1 cellular context compared by ENCODE assay signal in genomic region chr12:65930114-65930828, GRCh38.
TF ChIP-seq lines count a peak whose summit lies in the region.

No MANE protein-coding gene starts in this region.

TF ChIP-seq in HepG2, 621 proteins besides CTCF, POLR2A, EP300 and RAD21 (continued from another document and continues in another):
- TF ChIP-seq, protein P1, sequence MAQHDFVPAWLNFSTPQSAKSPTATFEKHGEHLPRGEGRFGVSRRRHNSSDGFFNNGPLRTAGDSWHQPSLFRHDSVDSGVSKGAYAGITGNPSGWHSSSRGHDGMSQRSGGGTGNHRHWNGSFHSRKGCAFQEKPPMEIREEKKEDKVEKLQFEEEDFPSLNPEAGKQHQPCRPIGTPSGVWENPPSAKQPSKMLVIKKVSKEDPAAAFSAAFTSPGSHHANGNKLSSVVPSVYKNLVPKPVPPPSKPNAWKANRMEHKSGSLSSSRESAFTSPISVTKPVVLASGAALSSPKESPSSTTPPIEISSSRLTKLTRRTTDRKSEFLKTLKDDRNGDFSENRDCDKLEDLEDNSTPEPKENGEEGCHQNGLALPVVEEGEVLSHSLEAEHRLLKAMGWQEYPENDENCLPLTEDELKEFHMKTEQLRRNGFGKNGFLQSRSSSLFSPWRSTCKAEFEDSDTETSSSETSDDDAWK (CRISPR knock-in tag; IDR thresholded peaks at IDR 0.05), result no peak
- TF ChIP-seq SP1 (IDR thresholded peaks at IDR 0.05), result no peak
- no peak for TF ChIP-seq SP1 (CRISPR knock-in tag; IDR thresholded peaks at IDR 0.05)
- TF ChIP-seq ZMYM3 (CRISPR knock-in tag; IDR thresholded peaks at IDR 0.05), result peak; percentile 44; the same call in 1 of the 2 replicates
- peak; percentile 80 for TF ChIP-seq HNF1A (IDR thresholded peaks at IDR 0.05; ENCODE audit: low read depth)
- TF ChIP-seq HNF1A (CRISPR knock-in tag; IDR thresholded peaks at IDR 0.05; ENCODE audit: borderline replicate concordance), result peak; percentile 83; the same call in 1 of the 2 replicates
- peak; percentile 52; the same call in 1 of the 2 replicates for TF ChIP-seq ZMAT3 (CRISPR knock-in tag; conservative IDR thresholded peaks at IDR 0.05)
- TF ChIP-seq, protein P2, sequence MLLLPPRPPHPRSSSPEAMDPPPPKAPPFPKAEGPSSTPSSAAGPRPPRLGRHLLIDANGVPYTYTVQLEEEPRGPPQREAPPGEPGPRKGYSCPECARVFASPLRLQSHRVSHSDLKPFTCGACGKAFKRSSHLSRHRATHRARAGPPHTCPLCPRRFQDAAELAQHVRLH (CRISPR knock-in tag; IDR thresholded peaks at IDR 0.05; ENCODE audit: borderline replicate concordance, low read depth), result peak; percentile 82; the same call in 1 of the 2 replicates
- TF ChIP-seq ZNF207 (IDR thresholded peaks at IDR 0.05; ENCODE audit: borderline replicate concordance), result no peak
- peak; percentile 55 for TF ChIP-seq YY1 (IDR thresholded peaks at IDR 0.05; ENCODE audit: insufficient read depth, insufficient replicate concordance, low read depth, low read length)
- TF ChIP-seq PAXIP1 (CRISPR knock-in tag; conservative IDR thresholded peaks at IDR 0.05), result peak; percentile 98
- no peak for TF ChIP-seq IKZF4 (CRISPR knock-in tag; IDR thresholded peaks at IDR 0.05; ENCODE audit: borderline replicate concordance, low read depth, not compliant biosample characterization)
- peak in 1 of 2 experiments; percentile 84; a peak in 2 of 4 replicates for TF ChIP-seq KLF16 (CRISPR knock-in tag; IDR thresholded peaks at IDR 0.05)
- TF ChIP-seq SIN3A (IDR thresholded peaks at IDR 0.05; ENCODE audit: borderline replicate concordance, low read depth, low read length), result 0 out of 2 replicates have a peak, but pooled peaks have one; percentile 30
- TF ChIP-seq SMAD1 (CRISPR knock-in tag; IDR thresholded peaks at IDR 0.05; ENCODE audit: borderline replicate concordance, low read depth), result no peak
- TF ChIP-seq TCF7L2 (IDR thresholded peaks at IDR 0.05; ENCODE audit: low read depth, low read length), result peak; percentile 67; the same call in 1 of the 2 replicates
- no peak for TF ChIP-seq ZNF549 (CRISPR knock-in tag; IDR thresholded peaks at IDR 0.05)
- peak; percentile 53; the same call in 1 of the 2 replicates for TF ChIP-seq ARID4A (CRISPR knock-in tag; IDR thresholded peaks at IDR 0.05; ENCODE audit: borderline replicate concordance)
- no peak for TF ChIP-seq PHB2 (IDR thresholded peaks at IDR 0.05; ENCODE audit: partially characterized antibody)
- TF ChIP-seq NBN (conservative IDR thresholded peaks at IDR 0.05), result no peak
- peak; percentile 99 for TF ChIP-seq NR2F2 (IDR thresholded peaks at IDR 0.05; ENCODE audit: borderline replicate concordance, low read depth)
- peak; percentile 86; the same call in 1 of the 2 replicates for TF ChIP-seq FOXK1 (CRISPR knock-in tag; IDR thresholded peaks at IDR 0.05; ENCODE audit: borderline replicate concordance, low read depth)
- peak; percentile 98 for TF ChIP-seq ISL2 (CRISPR knock-in tag; IDR thresholded peaks at IDR 0.05)
- TF ChIP-seq KMT2A (CRISPR knock-in tag; IDR thresholded peaks at IDR 0.05), result peak; percentile 58
- TF ChIP-seq, protein P3, sequence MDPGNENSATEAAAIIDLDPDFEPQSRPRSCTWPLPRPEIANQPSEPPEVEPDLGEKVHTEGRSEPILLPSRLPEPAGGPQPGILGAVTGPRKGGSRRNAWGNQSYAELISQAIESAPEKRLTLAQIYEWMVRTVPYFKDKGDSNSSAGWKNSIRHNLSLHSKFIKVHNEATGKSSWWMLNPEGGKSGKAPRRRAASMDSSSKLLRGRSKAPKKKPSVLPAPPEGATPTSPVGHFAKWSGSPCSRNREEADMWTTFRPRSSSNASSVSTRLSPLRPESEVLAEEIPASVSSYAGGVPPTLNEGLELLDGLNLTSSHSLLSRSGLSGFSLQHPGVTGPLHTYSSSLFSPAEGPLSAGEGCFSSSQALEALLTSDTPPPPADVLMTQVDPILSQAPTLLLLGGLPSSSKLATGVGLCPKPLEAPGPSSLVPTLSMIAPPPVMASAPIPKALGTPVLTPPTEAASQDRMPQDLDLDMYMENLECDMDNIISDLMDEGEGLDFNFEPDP (CRISPR knock-in tag; conservative IDR thresholded peaks at IDR 0.05), result no peak
- TF ChIP-seq CBX2 (IDR thresholded peaks at IDR 0.05; ENCODE audit: low read depth, low read length), result no peak
- no peak for TF ChIP-seq CBX2 (CRISPR knock-in tag; IDR thresholded peaks at IDR 0.05; ENCODE audit: low read depth)
- no peak for TF ChIP-seq THAP9 (CRISPR knock-in tag; IDR thresholded peaks at IDR 0.05; ENCODE audit: borderline replicate concordance)
- no peak for TF ChIP-seq PRPF4 (IDR thresholded peaks at IDR 0.05; ENCODE audit: low read depth, low read length, poor library complexity, severe bottlenecking)
- TF ChIP-seq, protein P4, sequence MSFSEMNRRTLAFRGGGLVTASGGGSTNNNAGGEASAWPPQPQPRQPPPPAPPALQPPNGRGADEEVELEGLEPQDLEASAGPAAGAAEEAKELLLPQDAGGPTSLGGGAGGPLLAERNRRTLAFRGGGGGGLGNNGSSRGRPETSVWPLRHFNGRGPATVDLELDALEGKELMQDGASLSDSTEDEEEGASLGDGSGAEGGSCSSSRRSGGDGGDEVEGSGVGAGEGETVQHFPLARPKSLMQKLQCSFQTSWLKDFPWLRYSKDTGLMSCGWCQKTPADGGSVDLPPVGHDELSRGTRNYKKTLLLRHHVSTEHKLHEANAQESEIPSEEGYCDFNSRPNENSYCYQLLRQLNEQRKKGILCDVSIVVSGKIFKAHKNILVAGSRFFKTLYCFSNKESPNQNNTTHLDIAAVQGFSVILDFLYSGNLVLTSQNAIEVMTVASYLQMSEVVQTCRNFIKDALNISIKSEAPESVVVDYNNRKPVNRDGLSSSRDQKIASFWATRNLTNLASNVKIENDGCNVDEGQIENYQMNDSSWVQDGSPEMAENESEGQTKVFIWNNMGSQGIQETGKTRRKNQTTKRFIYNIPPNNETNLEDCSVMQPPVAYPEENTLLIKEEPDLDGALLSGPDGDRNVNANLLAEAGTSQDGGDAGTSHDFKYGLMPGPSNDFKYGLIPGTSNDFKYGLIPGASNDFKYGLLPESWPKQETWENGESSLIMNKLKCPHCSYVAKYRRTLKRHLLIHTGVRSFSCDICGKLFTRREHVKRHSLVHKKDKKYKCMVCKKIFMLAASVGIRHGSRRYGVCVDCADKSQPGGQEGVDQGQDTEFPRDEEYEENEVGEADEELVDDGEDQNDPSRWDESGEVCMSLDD (CRISPR knock-in tag; IDR thresholded peaks at IDR 0.05; ENCODE audit: borderline replicate concordance), result no peak
- TF ChIP-seq ARNTL (CRISPR knock-in tag; IDR thresholded peaks at IDR 0.05), result 0 out of 2 replicates have a peak, but pooled peaks have one; percentile 48
- peak; percentile 76 for TF ChIP-seq ASH2L (IDR thresholded peaks at IDR 0.05; ENCODE audit: insufficient read length, low read depth, low read length)
- 0 out of 2 replicates have a peak, but pooled peaks have one; percentile 29 for TF ChIP-seq ZNF772 (CRISPR knock-in tag; IDR thresholded peaks at IDR 0.05)
- TF ChIP-seq GABPA (IDR thresholded peaks at IDR 0.05; ENCODE audit: low read depth, low read length), result no peak
- TF ChIP-seq GABPA (CRISPR knock-in tag; IDR thresholded peaks at IDR 0.05; ENCODE audit: low read depth), result no peak; the same call in 1 of the 2 replicates
- TF ChIP-seq KAT8 (CRISPR knock-in tag; IDR thresholded peaks at IDR 0.05), result peak; percentile 69; the same call in 1 of the 2 replicates
